1 cellular context compared by ENCODE assay signal in genomic region chr16:19948186-19949104, GRCh38.
TF ChIP-seq lines count a peak whose summit lies in the region.

No MANE protein-coding gene starts in this region.

TF ChIP-seq in GM23338, 12 proteins besides CTCF, POLR2A, EP300 and RAD21 (continued from another document):
- TF ChIP-seq ETS1 (IDR thresholded peaks at IDR 0.05) (no peak), CREB1 (CRISPR knock-in tag; IDR thresholded peaks at IDR 0.05; ENCODE audit: low read depth) (peak; percentile 59), POLR2AphosphoS5 (IDR thresholded peaks at IDR 0.05; ENCODE audit: low read depth) (no peak), REST (IDR thresholded peaks at IDR 0.05; ENCODE audit: unreplicated experiment) (no peak), NANOG (IDR thresholded peaks at IDR 0.05; ENCODE audit: borderline replicate concordance) (0 out of 2 replicates have a peak, but pooled peaks have one; percentile 39), EZH2 (IDR thresholded peaks at IDR 0.05; ENCODE audit: low read depth, unreplicated experiment) (no peak), EZH2phosphoT487 (IDR thresholded peaks at IDR 0.05; ENCODE audit: unreplicated experiment) (no peak), JUNB (IDR thresholded peaks at IDR 0.05; ENCODE audit: unreplicated experiment) (no peak), ZNF114 (CRISPR knock-in tag; IDR thresholded peaks at IDR 0.05) (peak; percentile 96)
